ENCODE assay signal across 8 cellular contexts in the genomic region with DNA sequence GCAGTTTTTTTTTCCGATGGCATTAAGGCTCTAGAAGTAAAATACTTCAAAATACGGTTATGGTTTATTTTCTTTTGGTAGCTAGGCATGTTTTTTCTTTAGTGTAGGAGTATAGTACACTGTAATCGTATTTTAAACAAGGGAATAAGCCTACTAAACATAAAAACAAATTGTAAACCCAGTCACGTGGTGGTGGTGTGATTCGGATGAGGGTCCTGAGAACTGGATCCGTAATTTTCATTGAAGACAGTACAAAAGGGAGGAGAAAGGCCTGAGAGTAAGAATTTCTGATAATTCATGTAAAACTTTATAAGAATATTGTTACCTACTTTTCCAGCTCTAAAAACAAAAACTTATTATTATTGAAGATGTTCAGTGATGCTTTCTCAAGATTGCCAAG. TPM values are rescaled to one million over a fixed set of nuclear protein-coding genes. Genes with fewer than 3 reads are reported as not detected.
A peak's percentile ranks its signal among the peaks of the same experiment; 100 is the strongest.
DNase-seq lines count a peak whose midpoint lies in the region; ATAC-seq and TF ChIP-seq lines count a peak whose summit lies in the region.

No MANE protein-coding gene starts in this region.

- POLR2A ChIA-PET in naive thymus-derived CD8-positive, alpha-beta T cell (lab: Charles Lee): interaction anchor here (0.7 to 5.1 kb wide), 8 partner anchors 9 to 569 kb away, joined by 3 to 42 read pairs (median 8); a partner anchor contains a TSS

- peak overlapping the region; percentile 99 to 100 (median 100) for H3K27ac Mint-ChIP-seq in naive thymus-derived CD8-positive, alpha-beta T cell

- peaks cover 32 to 80% (median 59%) of the 10 kb centered on the region in 4 donors for H3K4me1 Mint-ChIP-seq in naive thymus-derived CD8-positive, alpha-beta T cell

- no peak for ATAC-seq in naive thymus-derived CD8-positive, alpha-beta T cell
- no peak for ATAC-seq in GM18907 (IDR thresholded peaks at IDR 0.05; ENCODE audit: unreplicated experiment)

- TF ChIP-seq CTCF in AG10803 (conservative IDR thresholded peaks at IDR 0.05; ENCODE audit: low read length): no peak
- no peak for TF ChIP-seq CTCF in coronary artery (IDR thresholded peaks at IDR 0.05)

- peaks cover 49% of the 10 kb centered on the region for H3K36me3 ChIP-seq in KOPT-K1 (ENCODE audit: insufficient read depth, low read length)

- H3K27ac ChIP-seq in KOPT-K1 (ENCODE audit: low read depth, low read length, poor library complexity, severe bottlenecking) (peak overlapping the region; percentile 97), coronary artery (peak overlapping the region; percentile 98 to 100)

- DNase-seq in AG10803 (ENCODE audit: low read depth) (no peak), coronary artery (ENCODE audit: low spot score) (no peak), SK-N-DZ (ENCODE audit: low spot score) (no peak), Ammon's horn (ENCODE audit: low spot score) (no peak), NCI-H2171 treated with DMSO at 0.1 percent for 48 hours (lab: John Stamatoyannopoulos, UW) (no peak)
- no peak for DNase-seq in naive thymus-derived CD8-positive, alpha-beta T cell

- peaks cover 0 to 4% (median 0%) of the 10 kb centered on the region in 9 donors for H3K9me3 Mint-ChIP-seq in naive thymus-derived CD8-positive, alpha-beta T cell

- no peaks in the 10 kb centered on the region for H3K9me3 ChIP-seq in KOPT-K1 (ENCODE audit: insufficient read depth, low read length, poor library complexity, severe bottlenecking)

- H3K4me3 Mint-ChIP-seq in naive thymus-derived CD8-positive, alpha-beta T cell: peak overlapping the region; percentile 97 to 100 (median 99)

- H3K4me3 ChIP-seq in AG10803 (ENCODE audit: low read length) (peak overlapping the region; percentile 93), coronary artery (peak overlapping the region; percentile 91)

- H3K36me3 Mint-ChIP-seq in naive thymus-derived CD8-positive, alpha-beta T cell: peaks cover 0 to 28% (median 5%) of the 10 kb centered on the region in 3 donors

- peaks cover 0 to 6% (median 0%) of the 10 kb centered on the region in 5 donors for H3K27me3 Mint-ChIP-seq in naive thymus-derived CD8-positive, alpha-beta T cell

RNA-seq across cellular contexts. Expression of a gene that starts 0.7 kb away (rescaled TPM):
- total RNA-seq in naive thymus-derived CD8-positive, alpha-beta T cell: 1 to 10 TPM; 1.7 to 2.2 TPM
- 1 to 10 TPM in 2 of 3 donors, under 1 TPM in 1; 0.93 to 1.3 (median 1.2) TPM for polyA plus RNA-seq in naive thymus-derived CD8-positive, alpha-beta T cell
- 5.1 and 5.2 TPM in 2 replicates for polyA plus RNA-seq in SK-N-DZ (2014; cell fraction: cytosol; rRNA removed)
- 4.8 and 5.1 TPM in 2 replicates for polyA plus RNA-seq in SK-N-DZ (2014; cell fraction: nucleus; rRNA removed)

RNA-seq across cellular contexts. Expression of a gene that starts 1.6 kb away (rescaled TPM):
- 100 to 1,000 TPM; 184 to 186 TPM for total RNA-seq in naive thymus-derived CD8-positive, alpha-beta T cell
- polyA plus RNA-seq in naive thymus-derived CD8-positive, alpha-beta T cell: 100 to 1,000 TPM; 116 to 166 (median 144) TPM
- 24.9 and 30.9 TPM in 2 replicates for polyA plus RNA-seq in SK-N-DZ (2014; cell fraction: cytosol; rRNA removed)
- 31.9 and 155 TPM in 2 replicates for polyA plus RNA-seq in SK-N-DZ (2014; cell fraction: nucleus; rRNA removed)
